In genomic region chr17:48816774-48817590, GRCh38 we compare ENCODE assay signal across 8 cellular contexts. TPM values are rescaled to one million over a fixed set of nuclear protein-coding genes. Genes with fewer than 3 reads are reported as not detected.
A peak's percentile ranks its signal among the peaks of the same experiment; 100 is the strongest.
DNase-seq lines count a peak whose midpoint lies in the region; ATAC-seq and TF ChIP-seq lines count a peak whose summit lies in the region.

TSS of gene TTLL6 (minus strand) at chr17:48817229. CDS start at chr17:48817072, 157 bp downstream.

- H3K79me1 ChIP-seq in mesendoderm (ENCODE audit: low read length): no peaks in the 10 kb centered on the region

- no peak within 1 kb of the TSS for H3K23ac ChIP-seq in mesendoderm (ENCODE audit: low read length)

- 1 to 4% methylated on average over 38 to 64 of the region's 64 CpGs for WGBS in endodermal cell (ENCODE audit: insufficient coverage in 1 of 2, insufficient read length in 1 of 2), 2 experiments
- no CpG with 5 or more reads among the region's 64 CpGs for WGBS in mesendoderm (ENCODE audit: extremely low coverage, insufficient coverage, low lambda C conversion rate)

- peaks cover 33% of the 10 kb centered on the region for H3K27me3 ChIP-seq in endodermal cell (ENCODE audit: control insufficient read depth, insufficient read depth, low read length, poor library complexity, severe bottlenecking)
- H3K27me3 ChIP-seq in mesendoderm (ENCODE audit: insufficient read depth, low read length, poor library complexity): no peaks in the 10 kb centered on the region

- H3K9ac ChIP-seq in endodermal cell (ENCODE audit: extremely low read depth, low read length, poor library complexity, severe bottlenecking) (no peak within 1 kb of the TSS), mesendoderm (ENCODE audit: low read length) (peak within 1 kb of the TSS; percentile 69)

- H4K5ac ChIP-seq in mesendoderm (ENCODE audit: low read length): no peak within 1 kb of the TSS

- H3K4me2 ChIP-seq in mesendoderm (ENCODE audit: low read length): peak within 1 kb of the TSS; percentile 81

- ATAC-seq in GM18502 (IDR thresholded peaks at IDR 0.05; ENCODE audit: poor library complexity, unreplicated experiment) (peak; percentile 91), HG03460 (IDR thresholded peaks at IDR 0.05; ENCODE audit: unreplicated experiment) (peak; percentile 75), HG02870 (IDR thresholded peaks at IDR 0.05; ENCODE audit: unreplicated experiment) (no peak)

- H2AK5ac ChIP-seq in mesendoderm (ENCODE audit: low read length): no peak within 1 kb of the TSS

- DNase-seq in NCI-H82 (lab: John Stamatoyannopoulos, UW) (peak; percentile 99), endodermal cell (peak; percentile 100), mesendoderm (peak; percentile 97)
- peak in 2 of 3 experiments; percentile 27 to 29 for DNase-seq in activated CD8-positive, alpha-beta memory T cell treated with anti-CD3 and anti-CD28 coated beads for 48 hours (ENCODE audit: low read depth in 2 of 3, low spot score in 2 of 3)
- DNase-seq in stimulated activated CD8-positive, alpha-beta memory T cell treated with anti-CD3 and anti-CD28 coated beads, Interleukin-12 subunit alpha, Interleukin-12 subunit beta, amount 100 ng/mL, for 4 hours (ENCODE audit: low read depth): peak; percentile 49

- TF ChIP-seq CTCF in endodermal cell (conservative IDR thresholded peaks at IDR 0.05): no peak

- no peak within 1 kb of the TSS for H2BK5ac ChIP-seq in mesendoderm (ENCODE audit: low read length)

- no peak within 1 kb of the TSS for H4K8ac ChIP-seq in mesendoderm (ENCODE audit: low read depth, low read length)

- no peak within 1 kb of the TSS for H2BK15ac ChIP-seq in mesendoderm (replicated peaks; ENCODE audit: low read depth)

- peak within 1 kb of the TSS; percentile 62 for H3K27ac Mint-ChIP-seq in endodermal cell

- H3K18ac ChIP-seq in mesendoderm (ENCODE audit: low read length): no peak within 1 kb of the TSS

- H3K4me3 Mint-ChIP-seq in endodermal cell: peak within 1 kb of the TSS; percentile 62

- no peaks in the 10 kb centered on the region for H3K79me2 ChIP-seq in mesendoderm (ENCODE audit: control insufficient read depth, insufficient read depth, low read length)

- H3K36me3 Mint-ChIP-seq in endodermal cell (ENCODE audit: low read depth): no peaks in the 10 kb centered on the region

- H2BK120ac ChIP-seq in mesendoderm (ENCODE audit: low read depth, low read length): no peak within 1 kb of the TSS

- peaks cover 17% of the 10 kb centered on the region for H3K4me1 Mint-ChIP-seq in endodermal cell

- no peak within 1 kb of the TSS for H3K4ac ChIP-seq in mesendoderm (ENCODE audit: low read depth, low read length)

- H3K9me3 ChIP-seq in endodermal cell (ENCODE audit: control insufficient read depth, low read length): no peaks in the 10 kb centered on the region

- peaks cover 11% of the 10 kb centered on the region for H3K4me1 ChIP-seq in endodermal cell (ENCODE audit: control insufficient read depth, insufficient read depth, low read length)
- no peaks in the 10 kb centered on the region for H3K4me1 ChIP-seq in mesendoderm (ENCODE audit: control insufficient read depth, low read depth, low read length)

- peak within 1 kb of the TSS; percentile 73 for H3K56ac ChIP-seq in mesendoderm (ENCODE audit: low read length)

- peaks cover 35% of the 10 kb centered on the region for H3K27me3 Mint-ChIP-seq in endodermal cell (ENCODE audit: insufficient read depth)

- H3K27ac ChIP-seq in endodermal cell (ENCODE audit: low read depth, low read length): peak within 1 kb of the TSS; percentile 50
- H3K27ac ChIP-seq in mesendoderm (ENCODE audit: low read depth, low read length): no peak within 1 kb of the TSS

- H3K9me3 Mint-ChIP-seq in endodermal cell: no peaks in the 10 kb centered on the region

- H3K36me3 ChIP-seq in endodermal cell (ENCODE audit: control insufficient read depth, insufficient read depth, low read length): no peaks in the 10 kb centered on the region
- no peaks in the 10 kb centered on the region for H3K36me3 ChIP-seq in mesendoderm (ENCODE audit: control insufficient read depth, insufficient read depth, low read length)

- H3K4me3 ChIP-seq in endodermal cell (ENCODE audit: low read length) (peak within 1 kb of the TSS; percentile 77), mesendoderm (ENCODE audit: low read length) (peak within 1 kb of the TSS; percentile 35)

RNA-seq across cellular contexts. Expression of gene TTLL6, which starts in this region (rescaled TPM):
- 1 to 10 TPM in 1 of 2 donors, under 1 TPM in 1; 0.49 to 2.1 TPM for total RNA-seq in endodermal cell
- polyA plus RNA-seq in endodermal cell (2013, experiment 1 of 2): 0.68 TPM
- polyA plus RNA-seq in endodermal cell (2013, experiment 2 of 2): 0.79 TPM
- polyA plus RNA-seq in mesendoderm (2013, experiment 1 of 2): 0.14 TPM
- polyA plus RNA-seq in mesendoderm (2013, experiment 2 of 2): 0.25 TPM

Comparison
In these comparisons a context has a peak if more than half of its experiments do, and no peak if none do; other contexts are left out.
1. DNase-seq: peak in every context shown above with its lines; median percentile 100 in endodermal cell; 99 in NCI-H82; 97 in mesendoderm; 49 in stimulated activated CD8-positive, alpha-beta memory T cell treated with anti-CD3 and anti-CD28 coated beads, Interleukin-12 subunit alpha, Interleukin-12 subunit beta, amount 100 ng/mL, for 4 hours; 28 in activated CD8-positive, alpha-beta memory T cell treated with anti-CD3 and anti-CD28 coated beads for 48 hours.